ENCODE assay signal across 9 cellular contexts in genomic region chr19:27974082-27974513, GRCh38.
A peak's percentile ranks its signal among the peaks of the same experiment; 100 is the strongest.
DNase-seq lines count a peak whose midpoint lies in the region; ATAC-seq and TF ChIP-seq lines count a peak whose summit lies in the region.
"Had no signal": no experiment of that assay in that cellular context is flagged by ENCODE, and none has a peak within 500 bp of the region (broad histone marks: within the 10 kb centered on the region; RNA-seq: fewer than 3 reads in every experiment).

No MANE protein-coding gene starts in this region.

- TF ChIP-seq CTCF in heart right ventricle (IDR thresholded peaks at IDR 0.05) (peak in 8 of 9 donors; percentile 36 to 70 (median 63)), fibroblast of pulmonary artery (IDR thresholded peaks at IDR 0.05; ENCODE audit: low read length, missing control alignments) (peak; percentile 45), ascending aorta (IDR thresholded peaks at IDR 0.05) (no peak)

- H3K4me3 ChIP-seq in heart right ventricle (no peak overlapping the region), fibroblast of pulmonary artery (replicated peaks; ENCODE audit: low read depth, low read length) (no peak overlapping the region), ascending aorta (no peak overlapping the region)
- H3K4me3 ChIP-seq in CD8-positive, alpha-beta memory T cell (ENCODE audit: low read length), result no peak overlapping the region

- H3K36me3 ChIP-seq in heart right ventricle (no peaks in the 10 kb centered on the region), ascending aorta (no peaks in the 10 kb centered on the region)
- no peaks in the 10 kb centered on the region for H3K36me3 ChIP-seq in CD8-positive, alpha-beta memory T cell (ENCODE audit: insufficient read depth, low read length)

- H3K27me3 Mint-ChIP-seq in CD8-positive, alpha-beta memory T cell, result peaks cover 0 to 3% of the 10 kb centered on the region in 2 donors
- H3K27me3 Mint-ChIP-seq: activated naive CD4-positive, alpha-beta T cell treated with anti-CD3 and anti-CD28 coated beads, Interleukin-2, amount 50 U/mL, for 24 hours had no signal

- H3K4me1 ChIP-seq in heart right ventricle, result no peaks in the 10 kb centered on the region
- no peaks in the 10 kb centered on the region for H3K4me1 ChIP-seq in ascending aorta
- H3K4me1 ChIP-seq in CD8-positive, alpha-beta memory T cell (ENCODE audit: insufficient read depth, low read length), result no peaks in the 10 kb centered on the region

- no peak overlapping the region for H3K27ac Mint-ChIP-seq in CD8-positive, alpha-beta memory T cell
- H3K27ac Mint-ChIP-seq: activated naive CD4-positive, alpha-beta T cell treated with anti-CD3 and anti-CD28 coated beads, Interleukin-2, amount 50 U/mL, for 24 hours had no signal

- peaks cover 0 to 8% (median 0%) of the 10 kb centered on the region in 7 donors for H3K27me3 ChIP-seq in heart right ventricle
- no peaks in the 10 kb centered on the region for H3K27me3 ChIP-seq in ascending aorta
- no peaks in the 10 kb centered on the region for H3K27me3 ChIP-seq in CD8-positive, alpha-beta memory T cell (ENCODE audit: insufficient read depth, low read length, poor library complexity, severe bottlenecking)

- intact Hi-C loops in heart right ventricle (cut with DNase I) (loop anchor here in 9 of 10 donors (2.0 to 10.0 kb wide), 9 partner anchors 241 to 903 kb away; no protein-coding TSS in a partner anchor), Right ventricle myocardium inferior (cut with DNase I) (loop anchor here (2.0 to 5.0 kb wide), 2 partner anchors 351 to 738 kb away; no protein-coding TSS in a partner anchor), ascending aorta (cut with DNase I) (no loop called here)

- peaks cover 0 to 9% (median 0%) of the 10 kb centered on the region in 5 donors for H3K9me3 Mint-ChIP-seq in CD8-positive, alpha-beta memory T cell
- H3K9me3 Mint-ChIP-seq: activated naive CD4-positive, alpha-beta T cell treated with anti-CD3 and anti-CD28 coated beads, Interleukin-2, amount 50 U/mL, for 24 hours had no signal

- no peaks in the 10 kb centered on the region for H3K9me3 ChIP-seq in heart right ventricle
- H3K9me3 ChIP-seq in ascending aorta, result no peaks in the 10 kb centered on the region
- no peaks in the 10 kb centered on the region for H3K9me3 ChIP-seq in CD8-positive, alpha-beta memory T cell (ENCODE audit: low read length)

- WGBS in heart right ventricle, 2 donors, result 8 to 12% methylated on average over 2 of the region's 2 CpGs

- no peak overlapping the region for H3K27ac ChIP-seq in heart right ventricle
- no peak overlapping the region for H3K27ac ChIP-seq in ascending aorta
- H3K27ac ChIP-seq in CD8-positive, alpha-beta memory T cell (ENCODE audit: low read depth, low read length), result no peak overlapping the region

- POLR2A ChIA-PET in CD8-positive, alpha-beta memory T cell (lab: Charles Lee), result no interaction called here

- DNase-seq in heart right ventricle (no peak), Right ventricle myocardium inferior (ENCODE audit: missing footprints) (no peak), OCI-M1 (lab: John Stamatoyannopoulos, UW) (peak; percentile 78), fibroblast of pulmonary artery (ENCODE audit: low read depth) (peak; percentile 29), retina (peak; percentile 61), ascending aorta (ENCODE audit: low spot score in 2 of 2) (no peak)
- no peak for DNase-seq in CD8-positive, alpha-beta memory T cell

- no peak overlapping the region for H3K4me3 Mint-ChIP-seq in CD8-positive, alpha-beta memory T cell
- H3K4me3 Mint-ChIP-seq: activated naive CD4-positive, alpha-beta T cell treated with anti-CD3 and anti-CD28 coated beads, Interleukin-2, amount 50 U/mL, for 24 hours had no signal

- no peaks in the 10 kb centered on the region for H3K4me1 Mint-ChIP-seq in CD8-positive, alpha-beta memory T cell
- H3K4me1 Mint-ChIP-seq: activated naive CD4-positive, alpha-beta T cell treated with anti-CD3 and anti-CD28 coated beads, Interleukin-2, amount 50 U/mL, for 24 hours had no signal

- no peaks in the 10 kb centered on the region for H3K36me3 Mint-ChIP-seq in CD8-positive, alpha-beta memory T cell
- H3K36me3 Mint-ChIP-seq: activated naive CD4-positive, alpha-beta T cell treated with anti-CD3 and anti-CD28 coated beads, Interleukin-2, amount 50 U/mL, for 24 hours had no signal

- CTCF ChIA-PET in CD8-positive, alpha-beta memory T cell (lab: Charles Lee), result no interaction called here

- peak in 1 of 8 donors; percentile 57 for ATAC-seq in heart right ventricle
- ATAC-seq in Right ventricle myocardium inferior, result no peak
- ATAC-seq in HG03460 (IDR thresholded peaks at IDR 0.05; ENCODE audit: unreplicated experiment), result no peak

Comparison
In these comparisons a context has a peak if more than half of its experiments do, and no peak if none do; other contexts are left out.
1. DNase-seq: peak in OCI-M1 (single experiment), fibroblast of pulmonary artery (single experiment) and retina (single experiment); none in heart right ventricle (0 of 2), Right ventricle myocardium inferior (single experiment), ascending aorta (0 of 2) and CD8-positive, alpha-beta memory T cell (0 of 5).
2. CTCF ChIP-seq: peak in heart right ventricle (8 of 9) and fibroblast of pulmonary artery (single experiment); none in ascending aorta (0 of 3).